In genomic region chr12:130478786-130479185, GRCh38 we compare ENCODE assay signal across 19 cellular contexts.
DNase-seq lines count a peak whose midpoint lies in the region; ATAC-seq, FAIRE-seq and TF ChIP-seq lines count a peak whose summit lies in the region.
"Had no signal": no experiment of that assay in that cellular context is flagged by ENCODE, and none has a peak within 500 bp of the region (broad histone marks: within the 10 kb centered on the region; RNA-seq: fewer than 3 reads in every experiment).

No MANE protein-coding gene starts in this region.

- no peaks in the 10 kb centered on the region for H3F3A ChIP-seq in GM23338 (replicated peaks; ENCODE audit: low read depth)

- H3K27ac ChIP-seq in kidney (ENCODE audit: low read depth in 2 of 2, low read length in 2 of 2) (no peak overlapping the region), psoas muscle (no peak overlapping the region), colonic mucosa (no peak overlapping the region), GM23338 (ENCODE audit: low read depth) (no peak overlapping the region)
- H3K27ac ChIP-seq: 22Rv1, A549, C4-2B had no signal

- H3K4me3 Mint-ChIP-seq in GM23338 = no peak overlapping the region
- H3K4me3 Mint-ChIP-seq: CD4-positive, alpha-beta T cell; H9 had no signal

- no peaks in the 10 kb centered on the region for H3K9me2 ChIP-seq in GM23338 (ENCODE audit: insufficient read depth)

- no peak overlapping the region for H3K4me2 ChIP-seq in GM23338
- H3K4me2 ChIP-seq: A549 had no signal

- no peaks in the 10 kb centered on the region for H3K36me3 ChIP-seq in kidney (ENCODE audit: control insufficient read depth in 1 of 2, insufficient read depth in 2 of 2, low read length in 2 of 2)
- H3K36me3 ChIP-seq in psoas muscle (ENCODE audit: insufficient read depth in 1 of 2, low read depth in 1 of 2) = no peaks in the 10 kb centered on the region
- H3K36me3 ChIP-seq in colonic mucosa = no peaks in the 10 kb centered on the region
- no peaks in the 10 kb centered on the region for H3K36me3 ChIP-seq in GM23338 (ENCODE audit: insufficient read depth)

- 28 to 33% (median 31%) methylated on average over 21 of the region's 21 CpGs for WGBS in psoas muscle, 3 donors

- H2AFZ ChIP-seq in GM23338 = no peak overlapping the region

- H3K9me3 Mint-ChIP-seq in GM23338 = peaks cover 79% of the 10 kb centered on the region
- H3K9me3 Mint-ChIP-seq: CD4-positive, alpha-beta T cell; H9 had no signal

- H3K36me3 Mint-ChIP-seq in GM23338 (ENCODE audit: low read depth) = peaks cover 34% of the 10 kb centered on the region

- H3K4me1 ChIP-seq in kidney (ENCODE audit: control insufficient read depth in 1 of 2, insufficient read depth in 1 of 2, low read depth in 1 of 2, low read length in 2 of 2) (no peaks in the 10 kb centered on the region), psoas muscle (no peaks in the 10 kb centered on the region), colonic mucosa (no peaks in the 10 kb centered on the region), GM23338 (ENCODE audit: insufficient read depth) (no peaks in the 10 kb centered on the region)
- H3K4me1 ChIP-seq: A549, Caco-2 had no signal

- ATAC-seq in Right ventricle myocardium inferior (no peak), left ventricle myocardium superior (no peak), psoas muscle (peak; percentile 49 to 88 (median 72)), HG03196 (IDR thresholded peaks at IDR 0.05; ENCODE audit: unreplicated experiment) (no peak), GM23338 (no peak)

- no peak for TF ChIP-seq CTCF in kidney (IDR thresholded peaks at IDR 0.05; ENCODE audit: borderline replicate concordance, extremely low read depth, insufficient read depth)
- TF ChIP-seq CTCF in psoas muscle (IDR thresholded peaks at IDR 0.05) = no peak
- TF ChIP-seq CTCF in colonic mucosa (IDR thresholded peaks at IDR 0.05) = no peak
- no peak for TF ChIP-seq CTCF in GM23338 (conservative IDR thresholded peaks at IDR 0.05; ENCODE audit: low read depth in 2 of 2)

- H4K20me1 ChIP-seq in GM23338 (replicated peaks; ENCODE audit: insufficient read depth) = no peaks in the 10 kb centered on the region

- peaks cover 2% of the 10 kb centered on the region for H3K27me3 Mint-ChIP-seq in GM23338 (ENCODE audit: insufficient read depth, low read depth, poor library complexity)
- H3K27me3 Mint-ChIP-seq: CD4-positive, alpha-beta T cell had no signal

- no peaks in the 10 kb centered on the region for H3K79me2 ChIP-seq in GM23338 (replicated peaks; ENCODE audit: insufficient read depth)

- no peak overlapping the region for H3K9ac ChIP-seq in kidney (ENCODE audit: low read length in 2 of 2)
- H3K9ac ChIP-seq in colonic mucosa (ENCODE audit: low read depth in 2 of 2, low read length in 2 of 2) = no peak overlapping the region

- peak; percentile 61 for DNase-seq in Right ventricle myocardium inferior (ENCODE audit: missing footprints)
- DNase-seq in left ventricle myocardium superior = no peak
- peak; percentile 46 for DNase-seq in kidney
- DNase-seq in psoas muscle = no peak
- no peak for DNase-seq in colonic mucosa
- DNase-seq in SHP77 (lab: John Stamatoyannopoulos, UW) = no peak
- no peak for DNase-seq in GM23338 (ENCODE audit: low spot score)
- DNase-seq: AML-193; Caco-2; CD4-positive, alpha-beta T cell; GOT3; H9 had no signal

- peaks cover 4% of the 10 kb centered on the region for H3K4me1 Mint-ChIP-seq in GM23338

- no peak overlapping the region for H3K4me3 ChIP-seq in kidney (ENCODE audit: low read length in 2 of 2)
- H3K4me3 ChIP-seq in psoas muscle = no peak overlapping the region
- no peak overlapping the region for H3K4me3 ChIP-seq in colonic mucosa
- H3K4me3 ChIP-seq in GM23338 = no peak overlapping the region
- H3K4me3 ChIP-seq: A549 had no signal

- no peak for FAIRE-seq in kidney (lab: Jason Lieb, UNC)
- FAIRE-seq: A549, D721Med, G401.6, GM12891 had no signal

- intact Hi-C loops in Right ventricle myocardium inferior (cut with DNase I) = no loop called here
- intact Hi-C loops in left ventricle myocardium superior (cut with micrococcal nuclease) = no loop called here
- intact Hi-C loops in kidney (cut with DNase I) = no loop called here
- intact Hi-C loops in psoas muscle (cut with DNase I) = no loop called here
- intact Hi-C loops in colonic mucosa (cut with DNase I) = no loop called here

- H3K9me3 ChIP-seq in kidney (ENCODE audit: control insufficient read depth in 1 of 2, low read length in 2 of 2) (no peaks in the 10 kb centered on the region), psoas muscle (no peaks in the 10 kb centered on the region), colonic mucosa (no peaks in the 10 kb centered on the region)
- H3K9me3 ChIP-seq: A549, Caco-2 had no signal

- no peaks in the 10 kb centered on the region for H3K27me3 ChIP-seq in psoas muscle (ENCODE audit: insufficient read depth in 3 of 3, low read length in 2 of 3)
- no peaks in the 10 kb centered on the region for H3K27me3 ChIP-seq in colonic mucosa
- H3K27me3 ChIP-seq in GM23338 (ENCODE audit: insufficient read depth) = no peaks in the 10 kb centered on the region

- no peak overlapping the region for H3K27ac Mint-ChIP-seq in GM23338
- H3K27ac Mint-ChIP-seq: CD4-positive, alpha-beta T cell; H9 had no signal

TF ChIP-seq in GM23338, 12 proteins besides CTCF, POLR2A, EP300 and RAD21 (continues in another document):
- no peak for TF ChIP-seq POLR2AphosphoS5 (IDR thresholded peaks at IDR 0.05; ENCODE audit: low read depth)
- no peak for TF ChIP-seq EZH2 (IDR thresholded peaks at IDR 0.05; ENCODE audit: low read depth, unreplicated experiment)
- TF ChIP-seq JUNB (IDR thresholded peaks at IDR 0.05; ENCODE audit: unreplicated experiment) = no peak
- TF ChIP-seq ZNF462 (CRISPR knock-in tag; IDR thresholded peaks at IDR 0.05) = no peak

Comparison
In these comparisons a context has a peak if more than half of its experiments do, and no peak if none do; other contexts are left out.
1. DNase-seq: peak in Right ventricle myocardium inferior (single experiment) and kidney (single experiment); none in left ventricle myocardium superior (single experiment), psoas muscle (0 of 2), colonic mucosa (single experiment), SHP77 (0 of 2) and GM23338 (single experiment).
2. ATAC-seq: peak in psoas muscle (4 of 4); none in Right ventricle myocardium inferior (single experiment), left ventricle myocardium superior (single experiment), HG03196 (single experiment) and GM23338 (single experiment).